Comparison of ENCODE assay signal across 24 cellular contexts in the genomic region with DNA sequence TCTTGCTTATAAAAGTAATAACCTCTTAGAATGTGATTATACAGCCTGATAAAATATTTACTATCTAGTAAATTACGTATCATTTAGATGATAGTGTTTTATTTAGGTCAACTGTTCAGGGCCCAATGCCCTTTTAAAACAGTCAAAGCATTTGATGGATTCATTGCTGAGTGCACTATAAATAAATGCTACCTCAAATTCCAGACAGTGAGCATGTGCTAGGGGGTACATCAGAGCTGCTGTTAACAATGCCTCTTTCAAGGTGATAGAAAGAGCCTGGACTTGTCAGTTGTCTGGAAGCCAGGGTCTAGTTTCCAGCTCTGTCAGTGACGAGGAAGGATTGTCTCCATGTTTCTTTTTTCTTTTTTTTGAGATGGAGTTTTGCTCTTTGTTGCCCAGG. TPM values are rescaled to one million over a fixed set of nuclear protein-coding genes. Genes with fewer than 3 reads are reported as not detected.
A peak's percentile ranks its signal among the peaks of the same experiment; 100 is the strongest.
DNase-seq lines count a peak whose midpoint lies in the region; ATAC-seq and TF ChIP-seq lines count a peak whose summit lies in the region.
"Had no signal": no experiment of that assay in that cellular context is flagged by ENCODE, and none has a peak within 500 bp of the region (broad histone marks: within the 10 kb centered on the region; RNA-seq: fewer than 3 reads in every experiment).

No MANE protein-coding gene starts in this region.

- 43% methylated on average over 2 of the region's 2 CpGs for WGBS in esophagus muscularis mucosa

- no peak overlapping the region for H3K9ac ChIP-seq in skeletal muscle tissue (ENCODE audit: low read depth in 1 of 3, low read length in 3 of 3)
- H3K9ac ChIP-seq: BLaER1 treated with 17β-estradiol and CSF1 and Interleukin-3, amounts not matched to agents 10 nM and 100 nM had no signal

- H3K4me1 ChIP-seq in esophagus muscularis mucosa: peaks cover 0 to 6% (median 0%) of the 10 kb centered on the region in 4 donors
- H3K4me1 ChIP-seq in skeletal muscle tissue (ENCODE audit: control insufficient read depth in 3 of 3, insufficient read depth in 3 of 3, low read length in 3 of 3): peaks cover 8 to 17% (median 16%) of the 10 kb centered on the region in 3 donors
- H3K4me1 ChIP-seq: A549; BE2C; BLaER1 treated with 17β-estradiol and CSF1 and Interleukin-3, amounts not matched to agents 10 nM and 100 nM had no signal

- no peak for TF ChIP-seq CTCF in esophagus muscularis mucosa (IDR thresholded peaks at IDR 0.05)

- H3K9me3 ChIP-seq in esophagus muscularis mucosa (no peaks in the 10 kb centered on the region), skeletal muscle tissue (ENCODE audit: control insufficient read depth in 3 of 3, low read length in 3 of 3) (no peaks in the 10 kb centered on the region)
- H3K9me3 ChIP-seq: A549; BE2C; BLaER1 treated with 17β-estradiol and CSF1 and Interleukin-3, amounts not matched to agents 10 nM and 100 nM had no signal

- ATAC-seq in Right ventricle myocardium superior (ENCODE audit: poor library complexity) (peak; percentile 75), left ventricle myocardium superior (peak; percentile 84)
- ATAC-seq: A549, GM12878, GM23338, HCT116 had no signal

- no peak for TF ChIP-seq EP300 in esophagus muscularis mucosa (IDR thresholded peaks at IDR 0.05)

- no peak overlapping the region for H3K4me3 ChIP-seq in esophagus muscularis mucosa
- no peak overlapping the region for H3K4me3 ChIP-seq in skeletal muscle tissue (ENCODE audit: low read length in 3 of 3)
- H3K4me3 ChIP-seq: A549; BLaER1 treated with 17β-estradiol and CSF1 and Interleukin-3, amounts not matched to agents 10 nM and 100 nM; GM12878; GM23338 had no signal

- no peaks in the 10 kb centered on the region for H3K36me3 ChIP-seq in esophagus muscularis mucosa
- H3K36me3 ChIP-seq in skeletal muscle tissue (ENCODE audit: control insufficient read depth in 3 of 3, insufficient read depth in 3 of 3, low read length in 3 of 3): no peaks in the 10 kb centered on the region
- H3K36me3 ChIP-seq: BE2C; BLaER1 treated with 17β-estradiol and CSF1 and Interleukin-3, amounts not matched to agents 10 nM and 100 nM had no signal

- DNase-seq in Right ventricle myocardium superior (no peak), cardiac septum (ENCODE audit: low spot score) (no peak), esophagus muscularis mucosa (ENCODE audit: extremely low spot score) (peak; percentile 7), left ventricle myocardium superior (no peak), HUDEP-2 (lab: John Stamatoyannopoulos, UW; ENCODE audit: unreplicated experiment in 76 of 76) (no peak), DMS53 treated with DMSO at 0.1 percent for 48 hours (lab: John Stamatoyannopoulos, UW; ENCODE audit: unreplicated experiment) (no peak)
- DNase-seq: 8988T; ACHN; AML-193; BE2C; Calu3; CD4-positive, alpha-beta T cell; CD8-positive, alpha-beta memory T cell; COR-L47; DMS53; DND-41; H9; HFFc6 had no signal

- TF ChIP-seq POLR2A in esophagus muscularis mucosa (IDR thresholded peaks at IDR 0.05; ENCODE audit: low read depth): no peak

- intact Hi-C loops in Right ventricle myocardium superior (cut with DNase I): no loop called here
- intact Hi-C loops in cardiac septum (cut with DNase I): no loop called here
- intact Hi-C loops in esophagus muscularis mucosa (cut with DNase I): no loop called here
- intact Hi-C loops in left ventricle myocardium superior (cut with micrococcal nuclease): no loop called here

- H3K27ac ChIP-seq in esophagus muscularis mucosa (replicated peaks in 1 of 4) (no peak overlapping the region), skeletal muscle tissue (ENCODE audit: low read depth, low read length) (peak overlapping the region; percentile 14)
- H3K27ac ChIP-seq: A549; BLaER1 treated with 17β-estradiol and CSF1 and Interleukin-3, amounts not matched to agents 10 nM and 100 nM had no signal

- H3K27me3 ChIP-seq in esophagus muscularis mucosa (peaks cover 0 to 11% (median 0%) of the 10 kb centered on the region in 4 donors), skeletal muscle tissue (ENCODE audit: control insufficient read depth in 3 of 3, insufficient read depth in 3 of 3, low read length in 3 of 3) (no peaks in the 10 kb centered on the region)
- H3K27me3 ChIP-seq: BE2C; BLaER1 treated with 17β-estradiol and CSF1 and Interleukin-3, amounts not matched to agents 10 nM and 100 nM had no signal

RNA-seq across cellular contexts. Expression of gene TMEM242, which starts 7.5 kb away (rescaled TPM):
- total RNA-seq in Right ventricle myocardium superior (18.1 TPM), cardiac septum (18.9 TPM), esophagus muscularis mucosa (10 to 100 TPM in 1 of 4 donors, 1 to 10 TPM in 3; 6.1 to 10.1 (median 8.0) TPM), left ventricle myocardium superior (19.4 TPM), skeletal muscle tissue (6.8 TPM)

RNA-seq across cellular contexts. Expression of gene ZDHHC14, which starts 50.2 kb away (rescaled TPM):
- total RNA-seq in Right ventricle myocardium superior: 9.4 TPM
- total RNA-seq in cardiac septum: 26.1 TPM
- 10 to 100 TPM in 2 of 4 donors, 1 to 10 TPM in 2; 7.1 to 11.4 (median 9.8) TPM for total RNA-seq in esophagus muscularis mucosa
- total RNA-seq in left ventricle myocardium superior: 10.0 TPM
- total RNA-seq in skeletal muscle tissue: 6.8 TPM
